In the genomic region with DNA sequence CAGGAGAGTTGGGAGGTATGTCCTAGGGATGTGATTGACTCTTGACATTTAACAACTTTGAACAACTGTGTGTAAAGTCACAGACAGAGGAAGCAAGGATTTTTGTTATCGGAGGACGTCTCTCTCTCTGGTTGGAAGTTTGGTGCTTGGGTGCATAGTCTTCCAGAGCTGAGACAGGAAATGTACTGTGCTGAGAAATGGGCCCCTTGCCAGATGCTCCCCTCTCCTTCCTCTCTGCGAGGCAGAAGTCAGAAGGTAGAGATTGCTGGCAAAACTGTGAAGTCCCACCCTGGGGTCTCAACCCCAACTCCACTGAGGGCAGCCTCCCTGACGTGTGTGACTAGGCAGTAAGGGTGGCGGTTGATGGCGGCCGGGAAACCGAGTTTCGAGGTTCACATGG, we compare ENCODE assay signal across 9 cellular contexts.
"Had no signal": no experiment of that assay in that cellular context is flagged by ENCODE, and none has a peak within 500 bp of the region (broad histone marks: within the 10 kb centered on the region; RNA-seq: fewer than 3 reads in every experiment).

No MANE protein-coding gene starts in this region.

- H3K27me3 Mint-ChIP-seq: IgD-negative memory B cell had no signal

- H3K4me2 ChIP-seq: GM23338 had no signal

- H2AFZ ChIP-seq: GM23338 had no signal

- ATAC-seq: GM23338, HepG2 had no signal

- H3K27ac ChIP-seq: HL-60 had no signal

- FAIRE-seq: H1, H54, HepG2 had no signal

- H3K4me3 ChIP-seq: GM23338 had no signal

- H3K4me3 Mint-ChIP-seq: GM23338, H9, IgD-negative memory B cell had no signal

- H3K9me3 Mint-ChIP-seq: GM23338, H9 had no signal

- H3K27ac Mint-ChIP-seq: GM23338, H9, IgD-negative memory B cell had no signal

- DNase-seq: H9, HCEC 1CT, KG1 had no signal
